In genomic region chr3:52232279-52233107, GRCh38 we compare ENCODE assay signal across 7 cellular contexts. TPM values are rescaled to one million over a fixed set of nuclear protein-coding genes. Genes with fewer than 3 reads are reported as not detected.
DNase-seq lines count a peak whose midpoint lies in the region; ATAC-seq and TF ChIP-seq lines count a peak whose summit lies in the region.
"Had no signal": no experiment of that assay in that cellular context is flagged by ENCODE, and none has a peak within 500 bp of the region (broad histone marks: within the 10 kb centered on the region; RNA-seq: fewer than 3 reads in every experiment).

No MANE protein-coding gene starts in this region.

- ATAC-seq in GM21528 (IDR thresholded peaks at IDR 0.05; ENCODE audit: low FRiP score, unreplicated experiment) (no peak), GM19324 (IDR thresholded peaks at IDR 0.05; ENCODE audit: low FRiP score, unreplicated experiment) (no peak)

- no peak for DNase-seq in effector memory CD4-positive, alpha-beta T cell
- DNase-seq in MG63, result no peak
- DNase-seq: NCI-H2227 treated with DMSO at 0.1 percent for 48 hours had no signal

- no peak overlapping the region for H3K27ac ChIP-seq in 22Rv1
- peak overlapping the region; percentile 42 for H3K27ac ChIP-seq in effector memory CD4-positive, alpha-beta T cell (ENCODE audit: insufficient read depth, low read length, poor library complexity, severe bottlenecking)

- H3K9me3 ChIP-seq in effector memory CD4-positive, alpha-beta T cell (ENCODE audit: control insufficient read depth, low read length), result no peaks in the 10 kb centered on the region
- H3K9me3 ChIP-seq in MG63, result no peaks in the 10 kb centered on the region

- peaks cover 53% of the 10 kb centered on the region for H3K36me3 ChIP-seq in effector memory CD4-positive, alpha-beta T cell (ENCODE audit: control insufficient read depth, insufficient read depth, low read length)
- peaks cover 5% of the 10 kb centered on the region for H3K36me3 ChIP-seq in MG63

- peak; percentile 57 for TF ChIP-seq CTCF in 22Rv1 (IDR thresholded peaks at IDR 0.05)
- TF ChIP-seq CTCF in LNCAP (IDR thresholded peaks at IDR 0.05), result peak; percentile 25; the same call in 1 of the 2 replicates

- peaks cover 35% of the 10 kb centered on the region for H3K4me1 ChIP-seq in effector memory CD4-positive, alpha-beta T cell (ENCODE audit: control insufficient read depth, insufficient read depth, low read length, poor library complexity, severe bottlenecking)

- H3K4me3 ChIP-seq in effector memory CD4-positive, alpha-beta T cell (ENCODE audit: insufficient read depth, low read depth, low read length, poor library complexity, severe bottlenecking), result no peak overlapping the region
- no peak overlapping the region for H3K4me3 ChIP-seq in MG63

- H3K27me3 ChIP-seq in effector memory CD4-positive, alpha-beta T cell (replicated peaks; ENCODE audit: control insufficient read depth, insufficient read depth, low read length, poor library complexity, severe bottlenecking), result no peaks in the 10 kb centered on the region
- no peaks in the 10 kb centered on the region for H3K27me3 ChIP-seq in MG63

RNA-seq across cellular contexts. Expression of gene TWF2, which starts 6.5 kb away (rescaled TPM):
- 37.4 and 100 TPM in 2 replicates for total RNA-seq in MG63 (2014; rRNA removed; shearing (Covaris generic); ENCODE audit: low replicate concordance)

RNA-seq across cellular contexts. Expression of gene TLR9, which starts 7.0 kb away (rescaled TPM):
- not detected in 2 replicates for total RNA-seq in MG63 (2014; rRNA removed; shearing (Covaris generic); ENCODE audit: low replicate concordance)

RNA-seq across cellular contexts. Expression of gene PPM1M, which starts 13.1 kb away (rescaled TPM):
- 7.9 and 16.2 TPM in 2 replicates for total RNA-seq in MG63 (2014; rRNA removed; shearing (Covaris generic); ENCODE audit: low replicate concordance)

RNA-seq across cellular contexts. Expression of gene ALAS1, which starts 34.5 kb away (rescaled TPM):
- total RNA-seq in MG63 (2014; rRNA removed; shearing (Covaris generic); ENCODE audit: low replicate concordance), result 33.7 and 34.0 TPM in 2 replicates

RNA-seq across cellular contexts. Expression of gene WDR82, which starts 46.0 kb away (rescaled TPM):
- 27.6 and 40.0 TPM in 2 replicates for total RNA-seq in MG63 (2014; rRNA removed; shearing (Covaris generic); ENCODE audit: low replicate concordance)
